Comparison of ENCODE assay signal across 8 cellular contexts in genomic region chr11:65117206-65118096, GRCh38. TPM values are rescaled to one million over a fixed set of nuclear protein-coding genes. Genes with fewer than 3 reads are reported as not detected.
DNase-seq lines count a peak whose midpoint lies in the region; ATAC-seq, FAIRE-seq and TF ChIP-seq lines count a peak whose summit lies in the region.

Gene ZNHIT2, minus strand, starts transcription at chr11:65117701. Its CDS starts 48 bp downstream, at chr11:65117653.

- no peaks in the 10 kb centered on the region for H3K9me3 ChIP-seq in adrenal gland (replicated peaks in 1 of 3)
- H3K9me3 ChIP-seq in upper lobe of right lung, result no peaks in the 10 kb centered on the region

- TF ChIP-seq CTCF in adrenal gland (IDR thresholded peaks at IDR 0.05), result peak; percentile 93 to 99 (median 95)
- TF ChIP-seq CTCF in upper lobe of right lung (IDR thresholded peaks at IDR 0.05), result peak; percentile 91

- FAIRE-seq in GM12891 (lab: Jason Lieb, UNC), result peak; percentile 96

- WGBS in adrenal gland, 4 donors, result 1 to 2% (median 1%) methylated on average over 17 to 89 of the region's 89 CpGs

- peak within 1 kb of the TSS; percentile 93 for H3K27ac Mint-ChIP-seq in T-cell

- no peaks in the 10 kb centered on the region for H3K9me3 Mint-ChIP-seq in T-cell

- H3K4me1 ChIP-seq in adrenal gland (replicated peaks in 1 of 2) (peaks cover 44 to 56% of the 10 kb centered on the region in 2 donors), upper lobe of right lung (peaks cover 41% of the 10 kb centered on the region)

- H3K27me3 Mint-ChIP-seq in T-cell, result no peaks in the 10 kb centered on the region

- peaks cover 0 to 37% of the 10 kb centered on the region in 2 donors for H3K36me3 ChIP-seq in adrenal gland (replicated peaks in 1 of 2)
- H3K36me3 ChIP-seq in upper lobe of right lung, result peaks cover 38% of the 10 kb centered on the region

- H3K4me3 ChIP-seq in adrenal gland (peak within 1 kb of the TSS; percentile 44 to 95 (median 68)), upper lobe of right lung (peak within 1 kb of the TSS; percentile 80)

- H3K27me3 ChIP-seq in adrenal gland (no peaks in the 10 kb centered on the region), upper lobe of right lung (no peaks in the 10 kb centered on the region)

- H3K4me3 Mint-ChIP-seq in T-cell, result peak within 1 kb of the TSS; percentile 86 to 88 (median 87)

- TF ChIP-seq POLR2A in GM12891 (IDR thresholded peaks at IDR 0.05; ENCODE audit: low read depth, low read length) (peak; percentile 95), adrenal gland (IDR thresholded peaks at IDR 0.05) (peak; percentile 70 to 86)

- peak; percentile 55 for ATAC-seq in HG02840 (IDR thresholded peaks at IDR 0.05; ENCODE audit: low FRiP score, unreplicated experiment)
- peak; percentile 71 to 76 (median 74) for ATAC-seq in T-cell (replicated peaks in 1 of 4)
- peak; percentile 88 for ATAC-seq in upper lobe of right lung

- CTCF ChIA-PET in T-cell (lab: Charles Lee), result interaction anchor here in 1 of 2 donors (0.6 to 0.8 kb wide), 4 partner anchors 19 to 193 kb away, joined by 3 to 5 read pairs (median 3); partner anchors contain the start of genes CAPN1 and PPP2R5B

- H3K27ac ChIP-seq in adrenal gland (peak within 1 kb of the TSS; percentile 57 to 95 (median 94)), upper lobe of right lung (peak within 1 kb of the TSS; percentile 92)

- DNase-seq in GM12891 (ENCODE audit: insufficient read length, low spot score) (peak; percentile 84), NCI-H1436 treated with DMSO at 0.1 percent for 48 hours (lab: John Stamatoyannopoulos, UW) (peak; percentile 94), T-cell (peak; percentile 99 to 100 (median 100)), adrenal gland (peak; percentile 99 to 100 (median 99)), cardiac septum (ENCODE audit: low spot score) (peak; percentile 100), posterior cingulate gyrus (peak; percentile 99 to 100 (median 100)), upper lobe of right lung (peak; percentile 100)

- POLR2A ChIA-PET in T-cell (lab: Charles Lee), result interaction anchor here (1.0 to 1.7 kb wide), 2 partner anchors 17 to 18 kb away, joined by 4 to 5 read pairs; partner anchors contain the start of gene SYVN1 (in 1 of the 2)

- intact Hi-C loops in adrenal gland (cut with DNase I), result no loop called here
- intact Hi-C loops in cardiac septum (cut with DNase I), result loop anchor here (2.0 to 5.0 kb wide), 4 partner anchors 33 to 269 kb away; partner anchors contain the start of genes ARL2, CDCA5, SAC3D1 and ZFPL1
- intact Hi-C loops in posterior cingulate gyrus (cut with DNase I), result loop anchor here (2.0 to 10.0 kb wide), 3 partner anchors 105 to 340 kb away; partner anchors contain the start of genes PPP2R5B and SF1
- intact Hi-C loops in upper lobe of right lung (cut with DNase I), result no loop called here

- H3K36me3 Mint-ChIP-seq in T-cell, result peaks cover 37% of the 10 kb centered on the region

- peaks cover 39 to 73% (median 64%) of the 10 kb centered on the region in 3 donors for H3K4me1 Mint-ChIP-seq in T-cell

TF ChIP-seq in GM12891, 5 proteins besides CTCF, POLR2A, EP300 and RAD21:
- TF ChIP-seq SPI1 (IDR thresholded peaks at IDR 0.05; ENCODE audit: low read depth, low read length) (no peak), POLR2AphosphoS5 (IDR thresholded peaks at IDR 0.05; ENCODE audit: low read depth, low read length) (peak; percentile 96), POU2F2 (IDR thresholded peaks at IDR 0.05; ENCODE audit: low read depth, low read length) (peak; percentile 81), TAF1 (IDR thresholded peaks at IDR 0.05; ENCODE audit: low read depth, low read length) (peak; percentile 60), PAX5 (IDR thresholded peaks at IDR 0.05; ENCODE audit: insufficient read depth, low read length, severe bottlenecking) (peak; percentile 9)

RNA-seq across cellular contexts. Expression of gene ZNHIT2, which starts in this region (rescaled TPM):
- 7.5 TPM for polyA plus RNA-seq in GM12891 (2012; ENCODE audit: low read depth, missing spikeins)
- total RNA-seq in T-cell, result 10 to 100 TPM in 3 of 5 donors, 1 to 10 TPM in 2; 7.0 to 20.4 (median 18.1) TPM
- total RNA-seq in adrenal gland, result 10 to 100 TPM; 10.7 to 30.0 (median 20.5) TPM
- 10 to 100 TPM in 2 of 3 donors, under 1 TPM in 1; 0.48 to 39.8 (median 32.1) TPM for polyA plus RNA-seq in adrenal gland
- total RNA-seq in cardiac septum, result 5.5 TPM
- 7.5 TPM for total RNA-seq in upper lobe of right lung

Comparison
In these comparisons a context has a peak if more than half of its experiments do, and no peak if none do; other contexts are left out.
1. Peak in every context shown above with its lines: DNase-seq, ATAC-seq, H3K4me3 ChIP-seq and H3K27ac ChIP-seq.
2. intact Hi-C loops: an anchor here in cardiac septum (2.0 to 5.0 kb wide) and posterior cingulate gyrus (2.0 to 10.0 kb wide); none called in adrenal gland and upper lobe of right lung.